In genomic region chr3:84959470-84960380, GRCh38 we compare ENCODE assay signal across 8 cellular contexts. TPM values are rescaled to one million over a fixed set of nuclear protein-coding genes. Genes with fewer than 3 reads are reported as not detected.
A peak's percentile ranks its signal among the peaks of the same experiment; 100 is the strongest.
DNase-seq lines count a peak whose midpoint lies in the region; ATAC-seq and TF ChIP-seq lines count a peak whose summit lies in the region.

No MANE protein-coding gene starts in this region.

- H4K8ac ChIP-seq in trophoblast cell (ENCODE audit: low read depth, low read length): no peak overlapping the region

- no peak overlapping the region for H2BK5ac ChIP-seq in trophoblast cell (ENCODE audit: low read depth, low read length, poor library complexity)

- H3K27ac ChIP-seq in esophagus (ENCODE audit: low read depth in 2 of 2, low read length in 1 of 2) (no peak overlapping the region), trophoblast cell (ENCODE audit: low read depth, low read length) (no peak overlapping the region)

- no peak overlapping the region for H3K18ac ChIP-seq in trophoblast cell (ENCODE audit: low read length)

- H3K9ac ChIP-seq in trophoblast cell (ENCODE audit: low read length): no peak overlapping the region

- TF ChIP-seq POLR2A in GM18505 (IDR thresholded peaks at IDR 0.05; ENCODE audit: borderline replicate concordance, extremely low read depth, insufficient read depth, insufficient read length): no peak

- H3K27me3 ChIP-seq in esophagus (ENCODE audit: control insufficient read depth in 1 of 2, insufficient read depth in 2 of 2, low read length in 2 of 2) (peaks cover 0 to 21% of the 10 kb centered on the region in 2 donors), trophoblast cell (ENCODE audit: insufficient read depth, low read length) (peaks cover 16% of the 10 kb centered on the region)

- WGBS in esophagus, 2 donors: 2 to 3% methylated on average over 40 of the region's 40 CpGs
- WGBS in trophoblast cell (ENCODE audit: extremely low coverage, insufficient coverage, insufficient read length): no CpG with 5 or more reads among the region's 40 CpGs

- no peak overlapping the region for H3K4ac ChIP-seq in trophoblast cell (ENCODE audit: low read depth, low read length)

- H2BK120ac ChIP-seq in trophoblast cell (ENCODE audit: insufficient read depth, low read length, poor library complexity): no peak overlapping the region

- DNase-seq in ELF-1 (ENCODE audit: low read depth, low spot score) (peak; percentile 3), NCI-H748 treated with DMSO at 0.1 percent for 48 hours (lab: John Stamatoyannopoulos, UW) (peak; percentile 11), trophoblast cell (no peak), SKM-1 (lab: John Stamatoyannopoulos, UW; ENCODE audit: unreplicated experiment) (no peak), NCI-H510A (lab: John Stamatoyannopoulos, UW) (no peak)
- no peak for DNase-seq in stimulated activated CD4-positive, alpha-beta T cell treated with anti-CD3 and anti-CD28 coated beads, Interleukin-12 subunit alpha, Interleukin-12 subunit beta, amount 100 ng/mL, for 4 hours

- no peak overlapping the region for H3K14ac ChIP-seq in trophoblast cell (ENCODE audit: low read length)

- ATAC-seq in GM18505 (IDR thresholded peaks at IDR 0.05; ENCODE audit: unreplicated experiment): no peak

- H2BK12ac ChIP-seq in trophoblast cell (ENCODE audit: low read length): no peak overlapping the region

- H3K36me3 ChIP-seq in esophagus (ENCODE audit: control insufficient read depth in 2 of 2, insufficient read depth in 2 of 2, low read length in 1 of 2) (no peaks in the 10 kb centered on the region), trophoblast cell (ENCODE audit: control insufficient read depth in 1 of 2, insufficient read depth in 2 of 2, low read length in 2 of 2) (no peaks in the 10 kb centered on the region)

- H2AFZ ChIP-seq in trophoblast cell (ENCODE audit: insufficient read depth, low read length, poor library complexity): peak overlapping the region; percentile 61

- H4K12ac ChIP-seq in trophoblast cell (ENCODE audit: low read depth, low read length): no peak overlapping the region

- H4K91ac ChIP-seq in trophoblast cell (ENCODE audit: low read depth, low read length): no peak overlapping the region

- no peak overlapping the region for H2AK5ac ChIP-seq in trophoblast cell (ENCODE audit: low read length)

- peak overlapping the region; percentile 42 for H3K23ac ChIP-seq in trophoblast cell (ENCODE audit: low read length)

- H3K79me1 ChIP-seq in trophoblast cell (ENCODE audit: low read length): no peaks in the 10 kb centered on the region

- H3K79me2 ChIP-seq in trophoblast cell (ENCODE audit: control insufficient read depth, insufficient read depth, low read length, poor library complexity): no peaks in the 10 kb centered on the region

- H3K9me3 ChIP-seq in esophagus (ENCODE audit: control insufficient read depth in 2 of 2, insufficient read depth in 1 of 2, low read depth in 1 of 2, low read length in 1 of 2): peaks cover 0 to 5% of the 10 kb centered on the region in 2 donors
- peaks cover 2% of the 10 kb centered on the region for H3K9me3 ChIP-seq in trophoblast cell (ENCODE audit: insufficient read depth, low read depth, low read length)

- H3K4me3 ChIP-seq in esophagus (ENCODE audit: low read depth in 1 of 2, low read length in 2 of 2): peak overlapping the region; percentile 54 to 55
- peak overlapping the region; percentile 80 for H3K4me3 ChIP-seq in trophoblast cell (ENCODE audit: low read depth, low read length)

- H3K4me1 ChIP-seq in esophagus (ENCODE audit: control insufficient read depth in 2 of 2, insufficient read depth in 2 of 2, low read length in 1 of 2) (peaks cover 0 to 14% of the 10 kb centered on the region in 2 donors), trophoblast cell (ENCODE audit: control insufficient read depth in 1 of 2, insufficient read depth in 2 of 2, low read length in 2 of 2) (peaks cover 7 to 14% of the 10 kb centered on the region in 2 experiments)

- peak overlapping the region; percentile 96 for H3K4me2 ChIP-seq in trophoblast cell (ENCODE audit: low read length)

RNA-seq across cellular contexts. Expression of gene CADM2, which starts 0.9 kb away (rescaled TPM):
- under 1 TPM; 0.12 to 0.25 TPM for polyA plus RNA-seq in esophagus
- 0.34 and 0.58 TPM in 2 replicates for polyA plus RNA-seq in trophoblast cell (2013)

Comparison
In these comparisons a context has a peak if more than half of its experiments do, and no peak if none do; other contexts are left out.
1. DNase-seq: peak in ELF-1 (single experiment) and NCI-H748 treated with DMSO at 0.1 percent for 48 hours (single experiment); none in trophoblast cell (0 of 2), SKM-1 (single experiment), stimulated activated CD4-positive, alpha-beta T cell treated with anti-CD3 and anti-CD28 coated beads, Interleukin-12 subunit alpha, Interleukin-12 subunit beta, amount 100 ng/mL, for 4 hours (single experiment) and NCI-H510A (single experiment).